8 cellular contexts compared by ENCODE assay signal in genomic region chr16:57447142-57447962, GRCh38. TPM values are rescaled to one million over a fixed set of nuclear protein-coding genes. Genes with fewer than 3 reads are reported as not detected.
DNase-seq lines count a peak whose midpoint lies in the region; ATAC-seq and TF ChIP-seq lines count a peak whose summit lies in the region.

CIAPIN1 (minus strand) TSS chr16:57447385; CDS start chr16:57440928, 6,457 bp downstream.
A gene with protein sequence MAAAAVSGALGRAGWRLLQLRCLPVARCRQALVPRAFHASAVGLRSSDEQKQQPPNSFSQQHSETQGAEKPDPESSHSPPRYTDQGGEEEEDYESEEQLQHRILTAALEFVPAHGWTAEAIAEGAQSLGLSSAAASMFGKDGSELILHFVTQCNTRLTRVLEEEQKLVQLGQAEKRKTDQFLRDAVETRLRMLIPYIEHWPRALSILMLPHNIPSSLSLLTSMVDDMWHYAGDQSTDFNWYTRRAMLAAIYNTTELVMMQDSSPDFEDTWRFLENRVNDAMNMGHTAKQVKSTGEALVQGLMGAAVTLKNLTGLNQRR (plus strand): TSS chr16:57447479. CDS start chr16:57447506, 27 bp downstream.

- peak; percentile 99 to 100 for ATAC-seq in CD4-positive, CD25-positive, alpha-beta regulatory T cell (ENCODE audit: low read depth in 2 of 2)
- ATAC-seq in GM19438 (IDR thresholded peaks at IDR 0.05; ENCODE audit: low read depth, unreplicated experiment) (peak; percentile 98), HG03571 (IDR thresholded peaks at IDR 0.05; ENCODE audit: unreplicated experiment) (peak; percentile 97)

- peaks cover 5% of the 10 kb centered on the region for H3K36me3 Mint-ChIP-seq in CD4-positive, CD25-positive, alpha-beta regulatory T cell
- peaks cover 4% of the 10 kb centered on the region for H3K36me3 Mint-ChIP-seq in activated CD4-positive, alpha-beta memory T cell treated with anti-CD3 and anti-CD28 coated beads for 36 hours

- peak within 1 kb of the TSS; percentile 78 to 92 (median 91) for H3K27ac Mint-ChIP-seq in CD4-positive, CD25-positive, alpha-beta regulatory T cell
- peak within 1 kb of the TSS; percentile 70 for H3K27ac Mint-ChIP-seq in activated CD4-positive, alpha-beta memory T cell treated with anti-CD3 and anti-CD28 coated beads for 36 hours

- H3K27me3 Mint-ChIP-seq in CD4-positive, CD25-positive, alpha-beta regulatory T cell: no peaks in the 10 kb centered on the region
- no peaks in the 10 kb centered on the region for H3K27me3 Mint-ChIP-seq in activated CD4-positive, alpha-beta memory T cell treated with anti-CD3 and anti-CD28 coated beads for 36 hours

- H3K9me3 ChIP-seq in CD4-positive, CD25-positive, alpha-beta regulatory T cell (ENCODE audit: control insufficient read depth in 2 of 2, low read length in 2 of 2): no peaks in the 10 kb centered on the region

- peaks cover 18 to 44% (median 26%) of the 10 kb centered on the region in 4 donors for H3K4me1 Mint-ChIP-seq in CD4-positive, CD25-positive, alpha-beta regulatory T cell
- H3K4me1 Mint-ChIP-seq in activated CD4-positive, alpha-beta memory T cell treated with anti-CD3 and anti-CD28 coated beads for 36 hours (ENCODE audit: low read depth): peaks cover 28% of the 10 kb centered on the region

- intact Hi-C loops in activated CD4-positive, alpha-beta memory T cell treated with anti-CD3 and anti-CD28 coated beads for 36 hours (cut with micrococcal nuclease): loop anchor here (1.0 to 2.0 kb wide), 4 partner anchors 15 to 261 kb away; partner anchors contain the start of genes ARL2BP, POLR2C, PSME3IP1 and RSPRY1
- intact Hi-C loops in dorsolateral prefrontal cortex (cut with DNase I): loop anchor here in 1 of 2 donors (10.0 kb wide), 1 partner anchor 263 kb away; the partner anchor contains the start of genes PSME3IP1 and RSPRY1
- intact Hi-C loops in lower leg skin (cut with DNase I; ENCODE audit: low total_unique reads): no loop called here

- H3K36me3 ChIP-seq in CD4-positive, CD25-positive, alpha-beta regulatory T cell (ENCODE audit: control insufficient read depth, insufficient read depth, low read length): peaks cover 17% of the 10 kb centered on the region

- CTCF ChIA-PET in activated CD4-positive, alpha-beta memory T cell treated with anti-CD3 and anti-CD28 coated beads for 36 hours (lab: Charles Lee): interaction anchor here (0.7 to 7.5 kb wide), 13 partner anchors 13 to 147 kb away, joined by 3 to 51 read pairs (median 4); partner anchors contain the start of genes DOK4 and POLR2C

- peak within 1 kb of the TSS; percentile 93 for H3K4me3 ChIP-seq in CD4-positive, CD25-positive, alpha-beta regulatory T cell (ENCODE audit: low read depth, low read length)
- H3K4me3 ChIP-seq in dorsolateral prefrontal cortex (peak within 1 kb of the TSS; percentile 75 to 100 (median 94)), lower leg skin (ENCODE audit: low read depth, poor library complexity, severe bottlenecking) (peak within 1 kb of the TSS; percentile 94)

- peak in 33 of 56 donors; percentile 11 to 59 (median 32) for TF ChIP-seq CTCF in dorsolateral prefrontal cortex (IDR thresholded peaks at IDR 0.05 in 54 of 56, conservative IDR thresholded peaks at IDR 0.05 in 2 of 56; ENCODE audit: low read depth in 1 of 56, partially characterized antibody in 56 of 56)
- no peak for TF ChIP-seq CTCF in lower leg skin (IDR thresholded peaks at IDR 0.05)

- POLR2A ChIA-PET in activated CD4-positive, alpha-beta memory T cell treated with anti-CD3 and anti-CD28 coated beads for 36 hours (lab: Charles Lee): interaction anchor here (0.5 to 3.9 kb wide), 16 partner anchors 8 to 458 kb away, joined by 3 to 26 read pairs (median 4); partner anchors contain the start of genes ARL2BP, KATNB1, NLRC5 and POLR2C

- WGBS in lower leg skin, 2 donors: 0 to 1% methylated on average over 45 to 64 of the region's 70 CpGs

- peak; percentile 90 to 95 (median 91) for DNase-seq in CD4-positive, CD25-positive, alpha-beta regulatory T cell
- DNase-seq in NCI-H82 treated with DMSO at 0.1 percent for 48 hours (lab: John Stamatoyannopoulos, UW; ENCODE audit: unreplicated experiment): peak; percentile 32
- peak; percentile 96 for DNase-seq in activated CD4-positive, alpha-beta memory T cell treated with anti-CD3 and anti-CD28 coated beads for 36 hours
- DNase-seq in dorsolateral prefrontal cortex: peak; percentile 75 to 94 (median 90)
- peak; percentile 91 to 99 for DNase-seq in lower leg skin (ENCODE audit: low spot score in 2 of 2)
- DNase-seq in stimulated activated CD4-positive, alpha-beta T cell treated with anti-CD3 and anti-CD28 coated beads, Interleukin-4, amount 100 ng/mL, for 4 hours: peak; percentile 90 to 93

- peaks cover 0 to 1% (median 0%) of the 10 kb centered on the region in 7 donors for H3K9me3 Mint-ChIP-seq in CD4-positive, CD25-positive, alpha-beta regulatory T cell
- no peaks in the 10 kb centered on the region for H3K9me3 Mint-ChIP-seq in activated CD4-positive, alpha-beta memory T cell treated with anti-CD3 and anti-CD28 coated beads for 36 hours

- H3K27ac ChIP-seq in CD4-positive, CD25-positive, alpha-beta regulatory T cell (ENCODE audit: insufficient read depth, low read length, poor library complexity, severe bottlenecking): peak within 1 kb of the TSS; percentile 75
- H3K27ac ChIP-seq in dorsolateral prefrontal cortex: peak within 1 kb of the TSS; percentile 53 to 98 (median 92)

- H3K4me1 ChIP-seq in CD4-positive, CD25-positive, alpha-beta regulatory T cell (ENCODE audit: control insufficient read depth, insufficient read depth, low read length, poor library complexity, severe bottlenecking): peaks cover 23% of the 10 kb centered on the region

- TF ChIP-seq POLR2A in lower leg skin (IDR thresholded peaks at IDR 0.05): peak in 1 of 2 donors; percentile 10

- H3K4me3 Mint-ChIP-seq in CD4-positive, CD25-positive, alpha-beta regulatory T cell: peak within 1 kb of the TSS; percentile 92 to 98 (median 96)
- peak within 1 kb of the TSS; percentile 91 for H3K4me3 Mint-ChIP-seq in activated CD4-positive, alpha-beta memory T cell treated with anti-CD3 and anti-CD28 coated beads for 36 hours

- H3K27me3 ChIP-seq in CD4-positive, CD25-positive, alpha-beta regulatory T cell (ENCODE audit: control insufficient read depth, insufficient read depth, low read length): no peaks in the 10 kb centered on the region
- H3K27me3 ChIP-seq in dorsolateral prefrontal cortex: no peaks in the 10 kb centered on the region

RNA-seq across cellular contexts. Expression of gene CIAPIN1, which starts in this region (rescaled TPM):
- 27.1 TPM for total RNA-seq in CD4-positive, CD25-positive, alpha-beta regulatory T cell
- 10 to 100 TPM; 49.2 to 56.5 (median 53.3) TPM for polyA plus RNA-seq in CD4-positive, CD25-positive, alpha-beta regulatory T cell
- total RNA-seq in activated CD4-positive, alpha-beta memory T cell treated with anti-CD3 and anti-CD28 coated beads for 36 hours: 10 to 100 TPM; 34.8 to 38.5 TPM
- total RNA-seq in dorsolateral prefrontal cortex (10 to 100 TPM; 30.2 to 91.1 (median 63.7) TPM), lower leg skin (10 to 100 TPM; 20.9 to 40.8 (median 30.7) TPM)

RNA-seq across cellular contexts. Expression of the second gene that starts in this region (rescaled TPM):
- 18.5 TPM for total RNA-seq in CD4-positive, CD25-positive, alpha-beta regulatory T cell
- 10 to 100 TPM; 24.4 to 33.6 (median 27.8) TPM for polyA plus RNA-seq in CD4-positive, CD25-positive, alpha-beta regulatory T cell
- total RNA-seq in activated CD4-positive, alpha-beta memory T cell treated with anti-CD3 and anti-CD28 coated beads for 36 hours: 10 to 100 TPM; 29.8 to 33.0 TPM
- total RNA-seq in dorsolateral prefrontal cortex (100 to 1,000 TPM in 1 of 120 experiments, 10 to 100 TPM in 119; 49.2 to 112 (median 71.8) TPM), lower leg skin (10 to 100 TPM; 38.7 to 55.3 (median 52.2) TPM)

Comparison
In these comparisons a context has a peak if more than half of its experiments do, and no peak if none do; other contexts are left out.
1. Peak in every context shown above with its lines: DNase-seq, ATAC-seq, H3K4me3 ChIP-seq and H3K27ac ChIP-seq.
2. DNase-seq: peak in every context shown above with its lines; median percentile 96 in activated CD4-positive, alpha-beta memory T cell treated with anti-CD3 and anti-CD28 coated beads for 36 hours; 95 in lower leg skin; 92 in stimulated activated CD4-positive, alpha-beta T cell treated with anti-CD3 and anti-CD28 coated beads, Interleukin-4, amount 100 ng/mL, for 4 hours; 91 in CD4-positive, CD25-positive, alpha-beta regulatory T cell; 90 in dorsolateral prefrontal cortex; 32 in NCI-H82 treated with DMSO at 0.1 percent for 48 hours.
3. CTCF ChIP-seq: peak in dorsolateral prefrontal cortex (33 of 56); none in lower leg skin (0 of 3).